Comparison of ENCODE assay signal across 1 cellular context in the genomic region with DNA sequence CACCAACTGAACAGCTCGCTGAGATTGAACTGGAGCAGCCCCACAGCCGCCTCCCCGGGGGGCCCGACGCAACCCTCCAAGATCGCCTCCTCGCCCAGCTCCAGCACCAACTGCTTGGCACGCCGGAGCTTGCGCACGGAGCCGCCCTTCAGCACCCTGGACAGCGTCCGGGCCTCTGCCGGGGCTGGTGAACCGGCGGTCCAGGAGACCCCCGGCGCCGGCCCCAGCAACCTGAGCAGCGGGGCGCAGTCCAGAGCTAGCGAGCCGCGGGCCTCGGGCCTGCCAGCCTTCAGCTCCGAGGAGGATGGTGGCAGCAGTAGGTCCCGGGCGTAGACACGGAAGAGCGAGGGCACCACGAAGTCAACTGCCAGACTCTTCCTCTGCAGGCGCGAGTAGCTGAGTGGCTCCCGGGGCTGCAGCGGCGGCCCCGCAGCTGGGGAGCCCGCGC.
TF ChIP-seq lines count a peak whose summit lies in the region.

No MANE protein-coding gene starts in this region.

TF ChIP-seq in HepG2, 621 proteins besides CTCF, POLR2A, EP300 and RAD21 (continued from another document and continues in another):
- TF ChIP-seq, protein P1, sequence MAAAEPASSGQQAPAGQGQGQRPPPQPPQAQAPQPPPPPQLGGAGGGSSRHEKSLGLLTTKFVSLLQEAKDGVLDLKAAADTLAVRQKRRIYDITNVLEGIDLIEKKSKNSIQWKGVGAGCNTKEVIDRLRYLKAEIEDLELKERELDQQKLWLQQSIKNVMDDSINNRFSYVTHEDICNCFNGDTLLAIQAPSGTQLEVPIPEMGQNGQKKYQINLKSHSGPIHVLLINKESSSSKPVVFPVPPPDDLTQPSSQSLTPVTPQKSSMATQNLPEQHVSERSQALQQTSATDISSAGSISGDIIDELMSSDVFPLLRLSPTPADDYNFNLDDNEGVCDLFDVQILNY (CRISPR knock-in tag; conservative IDR thresholded peaks at IDR 0.05): no peak
- TF ChIP-seq, protein P2, sequence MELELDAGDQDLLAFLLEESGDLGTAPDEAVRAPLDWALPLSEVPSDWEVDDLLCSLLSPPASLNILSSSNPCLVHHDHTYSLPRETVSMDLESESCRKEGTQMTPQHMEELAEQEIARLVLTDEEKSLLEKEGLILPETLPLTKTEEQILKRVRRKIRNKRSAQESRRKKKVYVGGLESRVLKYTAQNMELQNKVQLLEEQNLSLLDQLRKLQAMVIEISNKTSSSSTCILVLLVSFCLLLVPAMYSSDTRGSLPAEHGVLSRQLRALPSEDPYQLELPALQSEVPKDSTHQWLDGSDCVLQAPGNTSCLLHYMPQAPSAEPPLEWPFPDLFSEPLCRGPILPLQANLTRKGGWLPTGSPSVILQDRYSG (CRISPR knock-in tag; IDR thresholded peaks at IDR 0.05): no peak
- TF ChIP-seq TBX2 (CRISPR knock-in tag; IDR thresholded peaks at IDR 0.05; ENCODE audit: borderline replicate concordance): 0 out of 2 replicates have a peak, but pooled peaks have one; percentile 20
- TF ChIP-seq ZNF501 (CRISPR knock-in tag; IDR thresholded peaks at IDR 0.05): 0 out of 2 replicates have a peak, but pooled peaks have one; percentile 25
- peak; percentile 82; the same call in 1 of the 2 replicates for TF ChIP-seq WIZ (CRISPR knock-in tag; IDR thresholded peaks at IDR 0.05)
- TF ChIP-seq ZNF724P (CRISPR knock-in tag; IDR thresholded peaks at IDR 0.05; ENCODE audit: borderline replicate concordance): no peak
- no peak for TF ChIP-seq HIVEP1 (CRISPR knock-in tag; IDR thresholded peaks at IDR 0.05)
- TF ChIP-seq, protein P3, sequence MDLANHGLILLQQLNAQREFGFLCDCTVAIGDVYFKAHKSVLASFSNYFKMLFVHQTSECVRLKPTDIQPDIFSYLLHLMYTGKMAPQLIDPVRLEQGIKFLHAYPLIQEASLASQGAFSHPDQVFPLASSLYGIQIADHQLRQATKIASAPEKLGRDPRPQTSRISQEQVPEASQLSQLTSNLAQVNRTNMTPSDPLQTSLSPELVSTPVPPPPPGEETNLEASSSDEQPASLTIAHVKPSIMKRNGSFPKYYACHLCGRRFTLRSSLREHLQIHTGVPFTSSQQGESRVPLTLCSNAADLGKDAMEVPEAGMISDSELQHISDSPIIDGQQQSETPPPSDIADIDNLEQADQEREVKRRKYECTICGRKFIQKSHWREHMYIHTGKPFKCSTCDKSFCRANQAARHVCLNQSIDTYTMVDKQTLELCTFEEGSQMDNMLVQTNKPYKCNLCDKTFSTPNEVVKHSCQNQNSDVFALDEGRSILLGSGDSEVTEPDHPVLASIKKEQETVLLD (CRISPR knock-in tag; IDR thresholded peaks at IDR 0.05; ENCODE audit: low read depth): no peak
- TF ChIP-seq, protein P4, sequence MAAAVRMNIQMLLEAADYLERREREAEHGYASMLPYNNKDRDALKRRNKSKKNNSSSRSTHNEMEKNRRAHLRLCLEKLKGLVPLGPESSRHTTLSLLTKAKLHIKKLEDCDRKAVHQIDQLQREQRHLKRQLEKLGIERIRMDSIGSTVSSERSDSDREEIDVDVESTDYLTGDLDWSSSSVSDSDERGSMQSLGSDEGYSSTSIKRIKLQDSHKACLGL (CRISPR knock-in tag; IDR thresholded peaks at IDR 0.05): peak; percentile 42; the same call in 1 of the 2 replicates
- no peak for TF ChIP-seq RCOR2 (CRISPR knock-in tag; IDR thresholded peaks at IDR 0.05)
- TF ChIP-seq RBAK (CRISPR knock-in tag; IDR thresholded peaks at IDR 0.05): no peak
- no peak for TF ChIP-seq FIP1L1 (IDR thresholded peaks at IDR 0.05; ENCODE audit: borderline replicate concordance, insufficient read depth, low read depth, low read length)
- no peak for TF ChIP-seq SUZ12 (IDR thresholded peaks at IDR 0.05; ENCODE audit: low read depth, low read length)
- no peak for TF ChIP-seq ARID2 (CRISPR knock-in tag; IDR thresholded peaks at IDR 0.05; ENCODE audit: borderline replicate concordance)
- TF ChIP-seq, protein P5, sequence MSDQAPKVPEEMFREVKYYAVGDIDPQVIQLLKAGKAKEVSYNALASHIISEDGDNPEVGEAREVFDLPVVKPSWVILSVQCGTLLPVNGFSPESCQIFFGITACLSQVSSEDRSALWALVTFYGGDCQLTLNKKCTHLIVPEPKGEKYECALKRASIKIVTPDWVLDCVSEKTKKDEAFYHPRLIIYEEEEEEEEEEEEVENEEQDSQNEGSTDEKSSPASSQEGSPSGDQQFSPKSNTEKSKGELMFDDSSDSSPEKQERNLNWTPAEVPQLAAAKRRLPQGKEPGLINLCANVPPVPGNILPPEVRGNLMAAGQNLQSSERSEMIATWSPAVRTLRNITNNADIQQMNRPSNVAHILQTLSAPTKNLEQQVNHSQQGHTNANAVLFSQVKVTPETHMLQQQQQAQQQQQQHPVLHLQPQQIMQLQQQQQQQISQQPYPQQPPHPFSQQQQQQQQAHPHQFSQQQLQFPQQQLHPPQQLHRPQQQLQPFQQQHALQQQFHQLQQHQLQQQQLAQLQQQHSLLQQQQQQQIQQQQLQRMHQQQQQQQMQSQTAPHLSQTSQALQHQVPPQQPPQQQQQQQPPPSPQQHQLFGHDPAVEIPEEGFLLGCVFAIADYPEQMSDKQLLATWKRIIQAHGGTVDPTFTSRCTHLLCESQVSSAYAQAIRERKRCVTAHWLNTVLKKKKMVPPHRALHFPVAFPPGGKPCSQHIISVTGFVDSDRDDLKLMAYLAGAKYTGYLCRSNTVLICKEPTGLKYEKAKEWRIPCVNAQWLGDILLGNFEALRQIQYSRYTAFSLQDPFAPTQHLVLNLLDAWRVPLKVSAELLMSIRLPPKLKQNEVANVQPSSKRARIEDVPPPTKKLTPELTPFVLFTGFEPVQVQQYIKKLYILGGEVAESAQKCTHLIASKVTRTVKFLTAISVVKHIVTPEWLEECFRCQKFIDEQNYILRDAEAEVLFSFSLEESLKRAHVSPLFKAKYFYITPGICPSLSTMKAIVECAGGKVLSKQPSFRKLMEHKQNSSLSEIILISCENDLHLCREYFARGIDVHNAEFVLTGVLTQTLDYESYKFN (CRISPR knock-in tag; conservative IDR thresholded peaks at IDR 0.05): no peak
- TF ChIP-seq, protein P6, sequence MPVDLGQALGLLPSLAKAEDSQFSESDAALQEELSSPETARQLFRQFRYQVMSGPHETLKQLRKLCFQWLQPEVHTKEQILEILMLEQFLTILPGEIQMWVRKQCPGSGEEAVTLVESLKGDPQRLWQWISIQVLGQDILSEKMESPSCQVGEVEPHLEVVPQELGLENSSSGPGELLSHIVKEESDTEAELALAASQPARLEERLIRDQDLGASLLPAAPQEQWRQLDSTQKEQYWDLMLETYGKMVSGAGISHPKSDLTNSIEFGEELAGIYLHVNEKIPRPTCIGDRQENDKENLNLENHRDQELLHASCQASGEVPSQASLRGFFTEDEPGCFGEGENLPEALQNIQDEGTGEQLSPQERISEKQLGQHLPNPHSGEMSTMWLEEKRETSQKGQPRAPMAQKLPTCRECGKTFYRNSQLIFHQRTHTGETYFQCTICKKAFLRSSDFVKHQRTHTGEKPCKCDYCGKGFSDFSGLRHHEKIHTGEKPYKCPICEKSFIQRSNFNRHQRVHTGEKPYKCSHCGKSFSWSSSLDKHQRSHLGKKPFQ (CRISPR knock-in tag; IDR thresholded peaks at IDR 0.05; ENCODE audit: insufficient replicate concordance): no peak
- TF ChIP-seq ZNF207 (IDR thresholded peaks at IDR 0.05; ENCODE audit: borderline replicate concordance): no peak
- no peak for TF ChIP-seq NBN (conservative IDR thresholded peaks at IDR 0.05)
- TF ChIP-seq, protein P7, sequence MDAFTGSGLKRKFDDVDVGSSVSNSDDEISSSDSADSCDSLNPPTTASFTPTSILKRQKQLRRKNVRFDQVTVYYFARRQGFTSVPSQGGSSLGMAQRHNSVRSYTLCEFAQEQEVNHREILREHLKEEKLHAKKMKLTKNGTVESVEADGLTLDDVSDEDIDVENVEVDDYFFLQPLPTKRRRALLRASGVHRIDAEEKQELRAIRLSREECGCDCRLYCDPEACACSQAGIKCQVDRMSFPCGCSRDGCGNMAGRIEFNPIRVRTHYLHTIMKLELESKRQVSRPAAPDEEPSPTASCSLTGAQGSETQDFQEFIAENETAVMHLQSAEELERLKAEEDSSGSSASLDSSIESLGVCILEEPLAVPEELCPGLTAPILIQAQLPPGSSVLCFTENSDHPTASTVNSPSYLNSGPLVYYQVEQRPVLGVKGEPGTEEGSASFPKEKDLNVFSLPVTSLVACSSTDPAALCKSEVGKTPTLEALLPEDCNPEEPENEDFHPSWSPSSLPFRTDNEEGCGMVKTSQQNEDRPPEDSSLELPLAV (CRISPR knock-in tag; conservative IDR thresholded peaks at IDR 0.05; ENCODE audit: low read depth): no peak
- TF ChIP-seq ZNF224 (CRISPR knock-in tag; IDR thresholded peaks at IDR 0.05): no peak
- no peak for TF ChIP-seq PITX1 (CRISPR knock-in tag; IDR thresholded peaks at IDR 0.05)
- no peak for TF ChIP-seq SOX13 (IDR thresholded peaks at IDR 0.05)
- TF ChIP-seq SOX13 (CRISPR knock-in tag; conservative IDR thresholded peaks at IDR 0.05 in 1 of 2, IDR thresholded peaks at IDR 0.05 in 1 of 2): no peak
- no peak for TF ChIP-seq AGO2 (optimal IDR thresholded peaks at IDR 0.05; ENCODE audit: low read depth, low read length)
- TF ChIP-seq NR2C2 (CRISPR knock-in tag; IDR thresholded peaks at IDR 0.05; ENCODE audit: borderline replicate concordance): no peak
- no peak for TF ChIP-seq RBFOX2 (IDR thresholded peaks at IDR 0.05; ENCODE audit: low read depth, low read length)
- TF ChIP-seq ZNF616 (CRISPR knock-in tag; IDR thresholded peaks at IDR 0.05; ENCODE audit: low read depth): no peak
- TF ChIP-seq, protein P8, sequence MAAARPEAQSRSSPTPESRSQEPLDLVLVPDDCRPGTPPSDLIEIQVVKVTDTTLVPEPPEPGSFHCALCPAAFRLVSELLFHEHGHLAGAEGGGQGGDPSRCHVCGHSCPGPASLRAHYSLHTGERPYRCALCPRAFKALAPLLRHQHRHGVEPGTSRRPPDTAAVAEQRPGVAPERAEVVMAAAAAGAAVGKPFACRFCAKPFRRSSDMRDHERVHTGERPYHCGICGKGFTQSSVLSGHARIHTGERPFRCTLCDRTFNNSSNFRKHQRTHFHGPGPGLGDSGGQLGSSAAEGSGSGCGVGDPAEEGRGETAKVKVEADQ (CRISPR knock-in tag; IDR thresholded peaks at IDR 0.05; ENCODE audit: borderline replicate concordance): no peak
- TF ChIP-seq, protein P9, sequence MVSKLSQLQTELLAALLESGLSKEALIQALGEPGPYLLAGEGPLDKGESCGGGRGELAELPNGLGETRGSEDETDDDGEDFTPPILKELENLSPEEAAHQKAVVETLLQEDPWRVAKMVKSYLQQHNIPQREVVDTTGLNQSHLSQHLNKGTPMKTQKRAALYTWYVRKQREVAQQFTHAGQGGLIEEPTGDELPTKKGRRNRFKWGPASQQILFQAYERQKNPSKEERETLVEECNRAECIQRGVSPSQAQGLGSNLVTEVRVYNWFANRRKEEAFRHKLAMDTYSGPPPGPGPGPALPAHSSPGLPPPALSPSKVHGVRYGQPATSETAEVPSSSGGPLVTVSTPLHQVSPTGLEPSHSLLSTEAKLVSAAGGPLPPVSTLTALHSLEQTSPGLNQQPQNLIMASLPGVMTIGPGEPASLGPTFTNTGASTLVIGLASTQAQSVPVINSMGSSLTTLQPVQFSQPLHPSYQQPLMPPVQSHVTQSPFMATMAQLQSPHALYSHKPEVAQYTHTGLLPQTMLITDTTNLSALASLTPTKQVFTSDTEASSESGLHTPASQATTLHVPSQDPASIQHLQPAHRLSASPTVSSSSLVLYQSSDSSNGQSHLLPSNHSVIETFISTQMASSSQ (IDR thresholded peaks at IDR 0.05; ENCODE audit: low read depth): no peak
- TF ChIP-seq, protein P9 (CRISPR knock-in tag; IDR thresholded peaks at IDR 0.05; ENCODE audit: borderline replicate concordance): no peak
- TF ChIP-seq CBX2 (IDR thresholded peaks at IDR 0.05; ENCODE audit: low read depth, low read length): no peak
- TF ChIP-seq CBX2 (CRISPR knock-in tag; IDR thresholded peaks at IDR 0.05; ENCODE audit: low read depth): no peak
- no peak for TF ChIP-seq ZNF788 (CRISPR knock-in tag; IDR thresholded peaks at IDR 0.05; ENCODE audit: borderline replicate concordance)
- no peak for TF ChIP-seq SAFB2 (CRISPR knock-in tag; IDR thresholded peaks at IDR 0.05; ENCODE audit: borderline replicate concordance, low read depth)
- TF ChIP-seq SRSF1 (optimal IDR thresholded peaks at IDR 0.05; ENCODE audit: low read depth, low read length): no peak
- no peak for TF ChIP-seq ZNF792 (CRISPR knock-in tag; IDR thresholded peaks at IDR 0.05)
- TF ChIP-seq, protein P10, sequence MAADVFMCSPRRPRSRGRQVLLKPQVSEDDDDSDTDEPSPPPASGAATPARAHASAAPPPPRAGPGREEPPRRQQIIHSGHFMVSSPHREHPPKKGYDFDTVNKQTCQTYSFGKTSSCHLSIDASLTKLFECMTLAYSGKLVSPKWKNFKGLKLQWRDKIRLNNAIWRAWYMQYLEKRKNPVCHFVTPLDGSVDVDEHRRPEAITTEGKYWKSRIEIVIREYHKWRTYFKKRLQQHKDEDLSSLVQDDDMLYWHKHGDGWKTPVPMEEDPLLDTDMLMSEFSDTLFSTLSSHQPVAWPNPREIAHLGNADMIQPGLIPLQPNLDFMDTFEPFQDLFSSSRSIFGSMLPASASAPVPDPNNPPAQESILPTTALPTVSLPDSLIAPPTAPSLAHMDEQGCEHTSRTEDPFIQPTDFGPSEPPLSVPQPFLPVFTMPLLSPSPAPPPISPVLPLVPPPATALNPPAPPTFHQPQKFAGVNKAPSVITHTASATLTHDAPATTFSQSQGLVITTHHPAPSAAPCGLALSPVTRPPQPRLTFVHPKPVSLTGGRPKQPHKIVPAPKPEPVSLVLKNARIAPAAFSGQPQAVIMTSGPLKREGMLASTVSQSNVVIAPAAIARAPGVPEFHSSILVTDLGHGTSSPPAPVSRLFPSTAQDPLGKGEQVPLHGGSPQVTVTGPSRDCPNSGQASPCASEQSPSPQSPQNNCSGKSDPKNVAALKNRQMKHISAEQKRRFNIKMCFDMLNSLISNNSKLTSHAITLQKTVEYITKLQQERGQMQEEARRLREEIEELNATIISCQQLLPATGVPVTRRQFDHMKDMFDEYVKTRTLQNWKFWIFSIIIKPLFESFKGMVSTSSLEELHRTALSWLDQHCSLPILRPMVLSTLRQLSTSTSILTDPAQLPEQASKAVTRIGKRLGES (CRISPR knock-in tag; IDR thresholded peaks at IDR 0.05; ENCODE audit: borderline replicate concordance): no peak
- TF ChIP-seq IRX3 (CRISPR knock-in tag; IDR thresholded peaks at IDR 0.05; ENCODE audit: borderline replicate concordance, low read depth): no peak
- no peak for TF ChIP-seq CCAR2 (optimal IDR thresholded peaks at IDR 0.05; ENCODE audit: low read depth, low read length)
- no peak for TF ChIP-seq HOXA5 (CRISPR knock-in tag; IDR thresholded peaks at IDR 0.05)
- no peak for TF ChIP-seq ZNF570 (CRISPR knock-in tag; IDR thresholded peaks at IDR 0.05; ENCODE audit: borderline replicate concordance)
